ENCODE assay signal across 8 cellular contexts in genomic region chr20:51318058-51318960, GRCh38.
DNase-seq lines count a peak whose midpoint lies in the region; ATAC-seq and TF ChIP-seq lines count a peak whose summit lies in the region.

No MANE protein-coding gene starts in this region.

- no peaks in the 10 kb centered on the region for H4K20me1 ChIP-seq in PC-9 (ENCODE audit: insufficient read depth)

- H3K9me3 ChIP-seq in PC-9 (ENCODE audit: insufficient read depth, low read depth): no peaks in the 10 kb centered on the region

- intact Hi-C loops in PC-9 (cut with micrococcal nuclease; ENCODE audit: unreplicated experiment): no loop called here
- intact Hi-C loops in left cardiac atrium (cut with DNase I): no loop called here

- H3K79me2 ChIP-seq in PC-9 (ENCODE audit: low read depth): no peaks in the 10 kb centered on the region

- H3K36me3 ChIP-seq in PC-9 (ENCODE audit: low read depth): no peaks in the 10 kb centered on the region

- H3K4me2 ChIP-seq in PC-9: no peak overlapping the region

- peak; percentile 37 for DNase-seq in NCI-H345 (lab: John Stamatoyannopoulos, UW)
- DNase-seq in NCI-H345 treated with DMSO at 0.1 percent for 48 hours (lab: John Stamatoyannopoulos, UW; ENCODE audit: unreplicated experiment): no peak
- DNase-seq in PC-9: peak in 1 of 2 experiments; percentile 22
- peak; percentile 12 for DNase-seq in activated T-helper 1 cell treated with Interleukin-2 at 50 U/mL for 16 hours (ENCODE audit: low read depth)
- peak; percentile 51 for DNase-seq in left cardiac atrium
- peak; percentile 18 to 47 for DNase-seq in stimulated activated CD4-positive, alpha-beta T cell treated with anti-CD3 and anti-CD28 coated beads, Interleukin-1b, Interleukin-23, amount 100 ng/mL, for 4 hours (ENCODE audit: low read depth in 2 of 2)

- TF ChIP-seq CTCF in PC-9 (conservative IDR thresholded peaks at IDR 0.05): peak; percentile 75

- H3K9me2 ChIP-seq in PC-9 (ENCODE audit: insufficient read depth): no peaks in the 10 kb centered on the region

- no peaks in the 10 kb centered on the region; the same call in 1 of the 2 replicates for H3F3A ChIP-seq in PC-9 (ENCODE audit: insufficient read depth, low read depth)

- BruUV-seq in PC-9 (replicated peaks; lab: Mats Ljungman, UMichigan): no TSS peak

- H3K27me3 ChIP-seq in PC-9 (ENCODE audit: insufficient read depth, low read depth): no peaks in the 10 kb centered on the region

- ATAC-seq in left cardiac atrium (no peak), HG02970 (IDR thresholded peaks at IDR 0.05; ENCODE audit: low FRiP score, unreplicated experiment) (no peak), HG03439 (IDR thresholded peaks at IDR 0.05; ENCODE audit: unreplicated experiment) (no peak)

- no peak overlapping the region for H2AFZ ChIP-seq in PC-9

- no peaks in the 10 kb centered on the region for H3K4me1 ChIP-seq in PC-9 (replicated peaks; ENCODE audit: insufficient read depth)

- H3K4me3 ChIP-seq in PC-9: no peak overlapping the region

- H3K27ac ChIP-seq in PC-9: no peak overlapping the region

- CTCF ChIA-PET in PC-9 (lab: Charles Lee): interaction anchor here (0.6 to 1.2 kb wide), 2 partner anchors 17 to 331 kb away, joined by 3 read pairs; no protein-coding TSS in a partner anchor

- POLR2A ChIA-PET in PC-9 (lab: Charles Lee; ENCODE audit: unreplicated experiment): no interaction called here
